Comparison of ENCODE assay signal across 8 cellular contexts in genomic region chr19:661427-662196, GRCh38. TPM values are rescaled to one million over a fixed set of nuclear protein-coding genes. Genes with fewer than 3 reads are reported as not detected.
DNase-seq lines count a peak whose midpoint lies in the region; ATAC-seq and TF ChIP-seq lines count a peak whose summit lies in the region.

No MANE protein-coding gene starts in this region.

- ATAC-seq in heart right ventricle (peak in 5 of 8 donors; percentile 16 to 34 (median 24)), GM18861 (IDR thresholded peaks at IDR 0.05; ENCODE audit: unreplicated experiment) (no peak)

- no peaks in the 10 kb centered on the region for H3K9me3 ChIP-seq in heart right ventricle
- H3K9me3 ChIP-seq in WERI-Rb-1 (ENCODE audit: severe bottlenecking), result peaks cover 5% of the 10 kb centered on the region
- no peaks in the 10 kb centered on the region for H3K9me3 ChIP-seq in mucosa of stomach (ENCODE audit: control insufficient read depth, low read length)
- no peaks in the 10 kb centered on the region for H3K9me3 ChIP-seq in subcutaneous abdominal adipose tissue (ENCODE audit: control insufficient read depth in 5 of 5, low read length in 5 of 5)

- no peak for TF ChIP-seq CTCF in heart right ventricle (IDR thresholded peaks at IDR 0.05)
- no peak for TF ChIP-seq CTCF in WERI-Rb-1 (IDR thresholded peaks at IDR 0.05; ENCODE audit: low read depth, low read length)

- peaks cover 0 to 19% (median 0%) of the 10 kb centered on the region in 9 donors for H3K36me3 ChIP-seq in heart right ventricle
- H3K36me3 ChIP-seq in WERI-Rb-1, result peaks cover 29% of the 10 kb centered on the region
- no peaks in the 10 kb centered on the region for H3K36me3 ChIP-seq in mucosa of stomach (ENCODE audit: control insufficient read depth, insufficient read depth, low read length)
- peaks cover 0 to 11% (median 4%) of the 10 kb centered on the region in 5 donors for H3K36me3 ChIP-seq in subcutaneous abdominal adipose tissue (ENCODE audit: control insufficient read depth in 5 of 5, insufficient read depth in 5 of 5, low read length in 5 of 5)

- H3K4me1 ChIP-seq in heart right ventricle (peaks cover 45 to 77% (median 71%) of the 10 kb centered on the region in 9 donors), mucosa of stomach (ENCODE audit: control insufficient read depth, insufficient read depth, low read length) (peaks cover 55% of the 10 kb centered on the region), subcutaneous abdominal adipose tissue (ENCODE audit: control insufficient read depth in 5 of 5, insufficient read depth in 5 of 5, low read length in 5 of 5) (peaks cover 7 to 79% (median 64%) of the 10 kb centered on the region in 5 donors)

- intact Hi-C loops in heart right ventricle (cut with DNase I), result loop anchor here in 1 of 10 donors (2.0 kb wide), 1 partner anchor 19 kb away; no protein-coding TSS in a partner anchor
- intact Hi-C loops in cardiac septum (cut with DNase I), result loop anchor here (5.0 kb wide), 1 partner anchor 89 kb away; the partner anchor contains the start of gene BSG

- no peaks in the 10 kb centered on the region for H3K27me3 ChIP-seq in heart right ventricle
- H3K27me3 ChIP-seq in WERI-Rb-1 (ENCODE audit: insufficient read depth, low read depth, severe bottlenecking), result no peaks in the 10 kb centered on the region
- H3K27me3 ChIP-seq in mucosa of stomach (ENCODE audit: control insufficient read depth, insufficient read depth, low read length), result no peaks in the 10 kb centered on the region
- no peaks in the 10 kb centered on the region for H3K27me3 ChIP-seq in subcutaneous abdominal adipose tissue (ENCODE audit: control insufficient read depth in 5 of 5, insufficient read depth in 4 of 5, low read length in 5 of 5)

- H3K4me3 ChIP-seq in heart right ventricle, result peak overlapping the region; percentile 87 to 100 (median 97)
- H3K4me3 ChIP-seq in WERI-Rb-1 (ENCODE audit: low read depth, low read length), result peak overlapping the region; percentile 82
- peak overlapping the region; percentile 74 for H3K4me3 ChIP-seq in mucosa of stomach (ENCODE audit: low read length)
- peak overlapping the region; percentile 65 to 87 (median 78) for H3K4me3 ChIP-seq in subcutaneous abdominal adipose tissue (ENCODE audit: low read depth in 1 of 5, low read length in 5 of 5)

- H3K27ac ChIP-seq in heart right ventricle (peak overlapping the region; percentile 8 to 97 (median 90)), WERI-Rb-1 (no peak overlapping the region; the same call in 1 of the 2 replicates), subcutaneous abdominal adipose tissue (ENCODE audit: low read depth, low read length) (peak overlapping the region; percentile 70)

- no peak for DNase-seq in heart right ventricle
- no peak for DNase-seq in cardiac septum (ENCODE audit: low spot score)
- no peak for DNase-seq in WERI-Rb-1
- peak; percentile 78 for DNase-seq in central memory CD4-positive, alpha-beta T cell
- DNase-seq in NCI-H2171 (lab: John Stamatoyannopoulos, UW), result no peak

- 21 to 26% methylated on average over 31 of the region's 31 CpGs for WGBS in heart right ventricle, 2 donors

- H3K9ac ChIP-seq in mucosa of stomach (ENCODE audit: low read length) (peak overlapping the region; percentile 85), subcutaneous abdominal adipose tissue (ENCODE audit: low read length in 5 of 5) (peak overlapping the region; percentile 16 to 88 (median 81))

RNA-seq across cellular contexts. Expression of gene RNF126, which starts 1.4 kb away (rescaled TPM):
- total RNA-seq in heart right ventricle, result 10 to 100 TPM; 20.3 to 43.6 (median 22.5) TPM
- polyA plus RNA-seq in heart right ventricle, result 10 to 100 TPM; 27.1 to 46.1 TPM
- 31.4 TPM for total RNA-seq in cardiac septum

RNA-seq across cellular contexts. Expression of gene FSTL3, which starts 14.6 kb away (rescaled TPM):
- total RNA-seq in heart right ventricle, result 100 to 1,000 TPM in 3 of 10 donors, 10 to 100 TPM in 7; 33.4 to 153 (median 77.3) TPM
- polyA plus RNA-seq in heart right ventricle, result 100 to 1,000 TPM; 118 to 279 TPM
- total RNA-seq in cardiac septum, result 136 TPM

RNA-seq across cellular contexts. Expression of gene FGF22, which starts 21.9 kb away (rescaled TPM):
- total RNA-seq in heart right ventricle (under 1 TPM in 5 of 10 donors, not detected in 5; 0.20 to 0.36 (median 0.30) TPM), cardiac septum (not detected)
- polyA plus RNA-seq in heart right ventricle, result under 1 TPM; 0.16 to 0.44 TPM

RNA-seq across cellular contexts. Expression of gene POLRMT, which starts 28.3 kb away (rescaled TPM):
- total RNA-seq in heart right ventricle (10 to 100 TPM; 37.2 to 61.7 (median 45.3) TPM), cardiac septum (37.3 TPM)
- 100 to 1,000 TPM in 1 of 2 donors, 10 to 100 TPM in 1; 43.2 to 159 TPM for polyA plus RNA-seq in heart right ventricle

RNA-seq across cellular contexts. Expression of gene PRSS57, which starts 33.6 kb away (rescaled TPM):
- total RNA-seq in heart right ventricle (not detected), cardiac septum (not detected)
- polyA plus RNA-seq in heart right ventricle, result under 1 TPM in 1 of 2 donors, not detected in 1; 0.06 TPM
